22 cellular contexts compared by ENCODE assay signal in the genomic region with DNA sequence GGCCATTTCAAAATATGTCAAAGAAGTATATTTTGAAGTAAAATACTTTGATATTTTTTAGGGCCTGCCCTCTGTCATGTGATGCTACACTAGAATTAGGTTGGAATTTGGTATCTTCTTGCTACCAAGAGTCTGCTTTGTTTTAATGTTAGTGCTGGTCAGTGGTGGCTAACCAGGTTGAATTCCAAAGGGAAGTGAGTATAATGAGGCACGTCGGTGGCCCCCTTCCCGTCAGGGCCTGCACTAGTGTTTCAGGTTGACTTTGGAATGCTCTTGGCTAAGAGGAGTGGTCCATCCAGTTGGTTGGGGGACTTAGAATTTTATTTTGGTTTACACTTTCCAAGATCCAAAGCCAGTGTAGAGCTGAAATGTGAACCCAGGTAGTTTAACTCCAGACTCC.
DNase-seq lines count a peak whose midpoint lies in the region; ATAC-seq and TF ChIP-seq lines count a peak whose summit lies in the region.
"Had no signal": no experiment of that assay in that cellular context is flagged by ENCODE, and none has a peak within 500 bp of the region (broad histone marks: within the 10 kb centered on the region; RNA-seq: fewer than 3 reads in every experiment).

No MANE protein-coding gene starts in this region.

- no peak overlapping the region for H2BK120ac ChIP-seq in mesendoderm (ENCODE audit: low read depth, low read length)

- H3K36me3 ChIP-seq in HUES48 (ENCODE audit: control insufficient read depth, insufficient read depth, low read length) = no peaks in the 10 kb centered on the region
- H3K36me3 ChIP-seq in mesendoderm (ENCODE audit: control insufficient read depth, insufficient read depth, low read length) = no peaks in the 10 kb centered on the region
- H3K36me3 ChIP-seq: BE2C, BLaER1 had no signal

- peak overlapping the region; percentile 5 for H3K27ac ChIP-seq in HUES48 (ENCODE audit: low read depth, low read length)
- peak overlapping the region; percentile 71 for H3K27ac ChIP-seq in mesendoderm (ENCODE audit: low read depth, low read length)
- H3K27ac ChIP-seq: BLaER1 had no signal

- H3K27me3 ChIP-seq in HUES48 (ENCODE audit: control insufficient read depth, insufficient read depth, low read length) (no peaks in the 10 kb centered on the region), mesendoderm (ENCODE audit: insufficient read depth, low read length, poor library complexity) (no peaks in the 10 kb centered on the region)
- H3K27me3 ChIP-seq: BE2C, BLaER1 had no signal

- H4K5ac ChIP-seq in mesendoderm (ENCODE audit: low read length) = no peak overlapping the region

- H3K4ac ChIP-seq in mesendoderm (ENCODE audit: low read depth, low read length) = peak overlapping the region; percentile 59

- no peak overlapping the region for H2AK5ac ChIP-seq in mesendoderm (ENCODE audit: low read length)

- peak overlapping the region; percentile 51 for H3K56ac ChIP-seq in mesendoderm (ENCODE audit: low read length)

- H3K4me3 ChIP-seq in HUES48 (ENCODE audit: low read depth, low read length) (no peak overlapping the region), mesendoderm (ENCODE audit: low read length) (no peak overlapping the region)
- H3K4me3 ChIP-seq: BLaER1 had no signal

- no peak for TF ChIP-seq POLR2A in GM18505 (IDR thresholded peaks at IDR 0.05; ENCODE audit: borderline replicate concordance, extremely low read depth, insufficient read depth, insufficient read length)

- H3K4me1 ChIP-seq in HUES48 (ENCODE audit: control insufficient read depth, insufficient read depth, low read length) (peaks cover 8% of the 10 kb centered on the region), mesendoderm (ENCODE audit: control insufficient read depth, low read depth, low read length) (peaks cover 6% of the 10 kb centered on the region)
- H3K4me1 ChIP-seq: BE2C, BLaER1 had no signal

- no peaks in the 10 kb centered on the region for H3K9me3 ChIP-seq in HUES48 (ENCODE audit: control insufficient read depth, insufficient read depth, low read length)
- H3K9me3 ChIP-seq: BE2C, BLaER1 had no signal

- no CpG with 5 or more reads among the region's 3 CpGs for WGBS in mesendoderm (ENCODE audit: extremely low coverage, insufficient coverage, low lambda C conversion rate)

- no peak for ATAC-seq in GM18505 (IDR thresholded peaks at IDR 0.05; ENCODE audit: unreplicated experiment)
- ATAC-seq in HG03520 (IDR thresholded peaks at IDR 0.05; ENCODE audit: unreplicated experiment) = no peak

- H3K9ac ChIP-seq in HUES48 (ENCODE audit: low read depth, low read length) = no peak overlapping the region
- H3K9ac ChIP-seq in mesendoderm (ENCODE audit: low read length) = no peak overlapping the region
- H3K9ac ChIP-seq: BLaER1 had no signal

- peak overlapping the region; percentile 90 for H2BK5ac ChIP-seq in mesendoderm (ENCODE audit: low read length)

- no peaks in the 10 kb centered on the region for H3K79me2 ChIP-seq in mesendoderm (ENCODE audit: control insufficient read depth, insufficient read depth, low read length)

- H3K18ac ChIP-seq in mesendoderm (ENCODE audit: low read length) = peak overlapping the region; percentile 61

- no peak overlapping the region for H2BK15ac ChIP-seq in mesendoderm (replicated peaks; ENCODE audit: low read depth)

- H3K79me1 ChIP-seq in mesendoderm (ENCODE audit: low read length) = no peaks in the 10 kb centered on the region

- H4K8ac ChIP-seq in mesendoderm (ENCODE audit: low read depth, low read length) = no peak overlapping the region

- DNase-seq in ELF-1 (ENCODE audit: low read depth, low spot score) (peak; percentile 25), mesendoderm (peak; percentile 67), GOT3 (lab: John Stamatoyannopoulos, UW) (no peak)
- DNase-seq: 8988T; ACHN; BE2C; C1 segment of cervical spinal cord; CD4-positive, alpha-beta memory T cell; CD4-positive, CD25-positive, alpha-beta regulatory T cell; CD8-positive, alpha-beta memory T cell; COR-L47; DMS 273 treated with DMSO at 0.1 percent for 48 hours; DMS153; DMS53; DMS79; DND-41; EL; GF-D8 had no signal

- no peak overlapping the region for H3K23ac ChIP-seq in mesendoderm (ENCODE audit: low read length)

- H3K4me2 ChIP-seq in mesendoderm (ENCODE audit: low read length) = no peak overlapping the region
- H3K4me2 ChIP-seq: BLaER1 had no signal
